ENCODE assay signal across 8 cellular contexts in the genomic region with DNA sequence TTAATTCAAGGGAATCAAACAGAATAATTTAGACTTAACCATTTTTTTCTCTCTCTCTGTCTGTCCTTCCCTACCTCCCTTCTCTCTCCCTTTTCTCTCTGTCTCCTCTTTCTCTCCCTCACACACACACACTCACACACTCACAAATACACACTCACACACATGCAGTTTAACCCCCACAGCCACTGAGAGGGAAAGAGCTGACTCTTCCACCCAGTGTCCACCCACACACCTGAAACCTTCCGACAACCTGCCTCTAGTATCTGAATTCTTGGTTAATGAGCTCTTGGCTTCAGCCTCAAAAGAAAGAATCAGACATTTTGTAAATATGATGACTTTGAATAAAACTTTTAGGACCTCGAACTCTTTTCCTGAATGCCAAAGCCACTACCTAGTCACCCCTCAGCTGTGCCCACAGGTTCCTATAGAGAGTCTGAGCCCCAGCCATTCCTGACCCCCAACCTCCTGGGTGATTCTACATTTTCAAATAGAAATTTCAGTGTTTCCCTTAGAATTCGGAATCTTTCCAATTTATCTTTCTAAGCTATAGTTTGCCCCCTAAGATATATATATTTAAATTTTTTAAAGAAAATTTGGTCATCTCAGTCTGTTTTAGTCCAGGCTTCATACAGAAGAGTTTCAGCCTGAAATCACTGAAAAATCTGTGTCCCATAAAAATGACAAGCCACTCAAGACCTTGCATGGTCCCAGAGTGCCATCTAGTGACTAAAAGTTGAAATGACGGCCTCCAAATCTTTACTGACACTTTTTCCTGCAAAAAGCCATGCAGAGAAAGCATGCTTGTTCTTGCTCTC.
DNase-seq lines count a peak whose midpoint lies in the region; ATAC-seq and TF ChIP-seq lines count a peak whose summit lies in the region.

No MANE protein-coding gene starts in this region.

- DNase-seq in activated CD4-positive, alpha-beta T cell treated with anti-CD3 and anti-CD28 coated beads for 48 hours = peak; percentile 44
- no peak for DNase-seq in activated CD4-positive, alpha-beta T cell treated with anti-CD3 and anti-CD28 coated beads, Interleukin-2, amount 10 ng/mL, durations not matched to agents 7 days and 5 days
- DNase-seq in PC-3 (peak; percentile 92), endodermal cell (peak; percentile 73)

- 0 out of 2 replicates have a peak overlapping the region, but pooled peaks have one; percentile 20 for H3K4me2 ChIP-seq in PC-3 (ENCODE audit: low read length)
- H3K4me2 ChIP-seq in neural cell (ENCODE audit: low read length) = no peak overlapping the region

- BruUV-seq in PC-3 (replicated peaks; lab: Mats Ljungman, UMichigan) = no TSS peak

- peak; percentile 97 for TF ChIP-seq RAD21 in neural cell (conservative IDR thresholded peaks at IDR 0.05)

- no peaks in the 10 kb centered on the region for H3K36me3 Mint-ChIP-seq in activated CD4-positive, alpha-beta T cell treated with anti-CD3 and anti-CD28 coated beads, Interleukin-2, amount 10 ng/mL, durations not matched to agents 7 days and 5 days (ENCODE audit: low read depth)
- H3K36me3 Mint-ChIP-seq in endodermal cell (ENCODE audit: low read depth) = no peaks in the 10 kb centered on the region

- H3F3A ChIP-seq in PC-3 (ENCODE audit: low read length, unreplicated experiment) = no peaks in the 10 kb centered on the region
- H3F3A ChIP-seq in neural cell (ENCODE audit: insufficient read depth, low read length, poor library complexity, severe bottlenecking) = no peaks in the 10 kb centered on the region

- H3K27ac Mint-ChIP-seq in activated CD4-positive, alpha-beta T cell treated with anti-CD3 and anti-CD28 coated beads, Interleukin-2, amount 10 ng/mL, durations not matched to agents 7 days and 5 days = no peak overlapping the region
- peak overlapping the region; percentile 71 for H3K27ac Mint-ChIP-seq in endodermal cell

- 40 to 47% methylated on average over 1 to 4 of the region's 4 CpGs for WGBS in endodermal cell (ENCODE audit: insufficient coverage in 1 of 2, insufficient read length in 1 of 2), 2 experiments

- H3K9me3 Mint-ChIP-seq in activated CD4-positive, alpha-beta T cell treated with anti-CD3 and anti-CD28 coated beads, Interleukin-2, amount 10 ng/mL, durations not matched to agents 7 days and 5 days = no peaks in the 10 kb centered on the region
- H3K9me3 Mint-ChIP-seq in endodermal cell = no peaks in the 10 kb centered on the region

- peaks cover 12% of the 10 kb centered on the region; the same call in 1 of the 2 replicates for H3K4me1 ChIP-seq in PC-3 (ENCODE audit: insufficient read depth, low read length)
- peaks cover 2% of the 10 kb centered on the region for H3K4me1 ChIP-seq in endodermal cell (ENCODE audit: control insufficient read depth, insufficient read depth, low read length)

- no peaks in the 10 kb centered on the region for H4K20me1 ChIP-seq in PC-3 (ENCODE audit: low read length)
- H4K20me1 ChIP-seq in neural cell (ENCODE audit: insufficient read depth) = no peaks in the 10 kb centered on the region

- ATAC-seq in HG02885 (IDR thresholded peaks at IDR 0.05; ENCODE audit: poor library complexity, unreplicated experiment) = peak; percentile 46
- ATAC-seq in PC-3 = peak; percentile 61
- no peak for ATAC-seq in GM19397 (IDR thresholded peaks at IDR 0.05; ENCODE audit: unreplicated experiment)
- no peak for ATAC-seq in GM21619 (IDR thresholded peaks at IDR 0.05; ENCODE audit: unreplicated experiment)

- H3K27ac ChIP-seq in PC-3 (ENCODE audit: low read length) (no peak overlapping the region), endodermal cell (ENCODE audit: low read depth, low read length) (no peak overlapping the region), neural cell (ENCODE audit: low read length) (peak overlapping the region; percentile 18)

- CTCF ChIA-PET in activated CD4-positive, alpha-beta T cell treated with anti-CD3 and anti-CD28 coated beads, Interleukin-2, amount 10 ng/mL, durations not matched to agents 7 days and 5 days (lab: Charles Lee) = no interaction called here
- CTCF ChIA-PET in PC-3 (lab: Charles Lee) = interaction anchor here (0.5 to 1.0 kb wide), 4 partner anchors 25 to 352 kb away, joined by 3 to 5 read pairs (median 4); no protein-coding TSS in a partner anchor

- POLR2A ChIA-PET in activated CD4-positive, alpha-beta T cell treated with anti-CD3 and anti-CD28 coated beads, Interleukin-2, amount 10 ng/mL, durations not matched to agents 7 days and 5 days (lab: Charles Lee) = no interaction called here
- POLR2A ChIA-PET in PC-3 (lab: Charles Lee; ENCODE audit: unreplicated experiment) = interaction anchor here (0.6 kb wide), 1 partner anchor 25 kb away, joined by 3 read pairs; no protein-coding TSS in a partner anchor

- no peak for TF ChIP-seq EP300 in neural cell (conservative IDR thresholded peaks at IDR 0.05; ENCODE audit: poor library complexity, severe bottlenecking)

- H3K4me3 ChIP-seq in PC-3 (ENCODE audit: low read length) (no peak overlapping the region), endodermal cell (ENCODE audit: low read length) (no peak overlapping the region), neural cell (ENCODE audit: low read length) (no peak overlapping the region)

- H3K9me3 ChIP-seq in PC-3 (ENCODE audit: low read length) (no peaks in the 10 kb centered on the region), endodermal cell (ENCODE audit: control insufficient read depth, low read length) (no peaks in the 10 kb centered on the region), neural cell (ENCODE audit: low read length) (no peaks in the 10 kb centered on the region)

- H3K4me1 Mint-ChIP-seq in activated CD4-positive, alpha-beta T cell treated with anti-CD3 and anti-CD28 coated beads, Interleukin-2, amount 10 ng/mL, durations not matched to agents 7 days and 5 days = no peaks in the 10 kb centered on the region
- H3K4me1 Mint-ChIP-seq in endodermal cell = peaks cover 24% of the 10 kb centered on the region

- peaks cover 5% of the 10 kb centered on the region for H3K27me3 Mint-ChIP-seq in activated CD4-positive, alpha-beta T cell treated with anti-CD3 and anti-CD28 coated beads, Interleukin-2, amount 10 ng/mL, durations not matched to agents 7 days and 5 days
- H3K27me3 Mint-ChIP-seq in endodermal cell (ENCODE audit: insufficient read depth) = peaks cover 2% of the 10 kb centered on the region

- H3K79me2 ChIP-seq in PC-3 (ENCODE audit: low read length) = no peaks in the 10 kb centered on the region
- no peaks in the 10 kb centered on the region for H3K79me2 ChIP-seq in neural cell (replicated peaks; ENCODE audit: insufficient read depth, low read length)

- H3K9ac ChIP-seq in PC-3 (ENCODE audit: low read length) (no peak overlapping the region), endodermal cell (ENCODE audit: extremely low read depth, low read length, poor library complexity, severe bottlenecking) (no peak overlapping the region), neural cell (ENCODE audit: low read length) (no peak overlapping the region)

- H3K36me3 ChIP-seq in PC-3 (ENCODE audit: low read depth, low read length) (no peaks in the 10 kb centered on the region), endodermal cell (ENCODE audit: control insufficient read depth, insufficient read depth, low read length) (no peaks in the 10 kb centered on the region), neural cell (ENCODE audit: insufficient read depth, low read length) (no peaks in the 10 kb centered on the region)

- H2AFZ ChIP-seq in PC-3 (ENCODE audit: low read length) (peak overlapping the region; percentile 31), neural cell (ENCODE audit: low read depth, low read length) (no peak overlapping the region)

- H3K9me2 ChIP-seq in PC-3 (replicated peaks; ENCODE audit: low read length) (no peaks in the 10 kb centered on the region), neural cell (ENCODE audit: insufficient read depth, low read length) (no peaks in the 10 kb centered on the region)

- intact Hi-C loops in PC-3 (cut with micrococcal nuclease) = loop anchor here (1.0 to 5.0 kb wide), 9 partner anchors 21 to 726 kb away; no protein-coding TSS in a partner anchor

- peak; percentile 96 for TF ChIP-seq CTCF in PC-3 (conservative IDR thresholded peaks at IDR 0.05; ENCODE audit: low read depth, low read length)
- TF ChIP-seq CTCF in endodermal cell (conservative IDR thresholded peaks at IDR 0.05) = peak; percentile 91
- TF ChIP-seq CTCF in neural cell (IDR thresholded peaks at IDR 0.05; ENCODE audit: poor library complexity, severe bottlenecking) = peak; percentile 90

- no peaks in the 10 kb centered on the region for H3K27me3 ChIP-seq in PC-3 (ENCODE audit: low read length)
- H3K27me3 ChIP-seq in endodermal cell (ENCODE audit: control insufficient read depth, insufficient read depth, low read length, poor library complexity, severe bottlenecking) = no peaks in the 10 kb centered on the region
- no peaks in the 10 kb centered on the region for H3K27me3 ChIP-seq in neural cell (ENCODE audit: insufficient read depth, low read depth, low read length)

- H3K4me3 Mint-ChIP-seq in activated CD4-positive, alpha-beta T cell treated with anti-CD3 and anti-CD28 coated beads, Interleukin-2, amount 10 ng/mL, durations not matched to agents 7 days and 5 days = no peak overlapping the region
- no peak overlapping the region for H3K4me3 Mint-ChIP-seq in endodermal cell

TF ChIP-seq in neural cell, 6 proteins besides CTCF, POLR2A, EP300 and RAD21 (continues in another document):
- TF ChIP-seq POLR2AphosphoS5 (IDR thresholded peaks at IDR 0.05) = no peak
- TF ChIP-seq, protein P1, sequence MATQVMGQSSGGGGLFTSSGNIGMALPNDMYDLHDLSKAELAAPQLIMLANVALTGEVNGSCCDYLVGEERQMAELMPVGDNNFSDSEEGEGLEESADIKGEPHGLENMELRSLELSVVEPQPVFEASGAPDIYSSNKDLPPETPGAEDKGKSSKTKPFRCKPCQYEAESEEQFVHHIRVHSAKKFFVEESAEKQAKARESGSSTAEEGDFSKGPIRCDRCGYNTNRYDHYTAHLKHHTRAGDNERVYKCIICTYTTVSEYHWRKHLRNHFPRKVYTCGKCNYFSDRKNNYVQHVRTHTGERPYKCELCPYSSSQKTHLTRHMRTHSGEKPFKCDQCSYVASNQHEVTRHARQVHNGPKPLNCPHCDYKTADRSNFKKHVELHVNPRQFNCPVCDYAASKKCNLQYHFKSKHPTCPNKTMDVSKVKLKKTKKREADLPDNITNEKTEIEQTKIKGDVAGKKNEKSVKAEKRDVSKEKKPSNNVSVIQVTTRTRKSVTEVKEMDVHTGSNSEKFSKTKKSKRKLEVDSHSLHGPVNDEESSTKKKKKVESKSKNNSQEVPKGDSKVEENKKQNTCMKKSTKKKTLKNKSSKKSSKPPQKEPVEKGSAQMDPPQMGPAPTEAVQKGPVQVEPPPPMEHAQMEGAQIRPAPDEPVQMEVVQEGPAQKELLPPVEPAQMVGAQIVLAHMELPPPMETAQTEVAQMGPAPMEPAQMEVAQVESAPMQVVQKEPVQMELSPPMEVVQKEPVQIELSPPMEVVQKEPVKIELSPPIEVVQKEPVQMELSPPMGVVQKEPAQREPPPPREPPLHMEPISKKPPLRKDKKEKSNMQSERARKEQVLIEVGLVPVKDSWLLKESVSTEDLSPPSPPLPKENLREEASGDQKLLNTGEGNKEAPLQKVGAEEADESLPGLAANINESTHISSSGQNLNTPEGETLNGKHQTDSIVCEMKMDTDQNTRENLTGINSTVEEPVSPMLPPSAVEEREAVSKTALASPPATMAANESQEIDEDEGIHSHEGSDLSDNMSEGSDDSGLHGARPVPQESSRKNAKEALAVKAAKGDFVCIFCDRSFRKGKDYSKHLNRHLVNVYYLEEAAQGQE (IDR thresholded peaks at IDR 0.05; ENCODE audit: borderline replicate concordance) = no peak

Comparison
In these comparisons a context has a peak if more than half of its experiments do, and no peak if none do; other contexts are left out.
1. ATAC-seq: peak in HG02885 (single experiment) and PC-3 (single experiment); none in GM19397 (single experiment) and GM21619 (single experiment).
2. Peak in every context shown above with its lines, with median percentiles within 50 percentile points of each other: CTCF ChIP-seq.